8 cellular contexts compared by ENCODE assay signal in the genomic region with DNA sequence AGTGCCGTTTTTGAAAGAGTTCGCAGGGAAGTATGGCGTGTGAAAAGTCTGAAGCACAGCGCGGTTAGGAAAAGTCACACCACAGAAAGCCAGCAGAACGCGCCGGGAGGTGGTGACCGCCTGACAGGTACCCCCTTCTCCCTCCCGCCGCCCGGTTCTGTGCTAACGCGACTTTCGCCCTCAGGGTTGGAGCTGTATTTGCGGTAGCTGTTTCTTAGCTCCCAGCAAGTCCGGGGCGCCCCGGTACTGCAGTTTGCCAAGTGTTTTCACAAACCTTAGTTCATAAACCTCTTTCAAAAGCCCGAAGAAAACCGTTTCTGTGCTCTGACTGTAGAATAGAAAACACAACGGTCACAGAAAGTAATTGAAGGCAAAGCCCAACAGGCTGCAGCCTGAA. TPM values are rescaled to one million over a fixed set of nuclear protein-coding genes. Genes with fewer than 3 reads are reported as not detected.
DNase-seq lines count a peak whose midpoint lies in the region; ATAC-seq, FAIRE-seq and TF ChIP-seq lines count a peak whose summit lies in the region.

No MANE protein-coding gene starts in this region.

- H3K36me3 Mint-ChIP-seq in glutamatergic neuron (ENCODE audit: unreplicated experiment), result peaks cover 8% of the 10 kb centered on the region

- peaks cover 0 to 10% (median 4%) of the 10 kb centered on the region in 3 donors for H3K4me1 ChIP-seq in pancreas

- no peak for TF ChIP-seq CTCF in glutamatergic neuron (IDR thresholded peaks at IDR 0.05; ENCODE audit: partially characterized antibody, unreplicated experiment)
- no peak for TF ChIP-seq CTCF in pancreas (IDR thresholded peaks at IDR 0.05)

- H3K9me3 Mint-ChIP-seq in glutamatergic neuron (ENCODE audit: unreplicated experiment), result peaks cover 23% of the 10 kb centered on the region

- H3K27ac Mint-ChIP-seq in glutamatergic neuron (ENCODE audit: unreplicated experiment), result peak overlapping the region; percentile 81

- H3K27me3 Mint-ChIP-seq in glutamatergic neuron (ENCODE audit: unreplicated experiment), result peaks cover 13% of the 10 kb centered on the region

- WGBS in pancreas, 2 donors, result 0% methylated on average over 22 of the region's 22 CpGs

- peak; percentile 56 for DNase-seq in NCI-H2171 (lab: John Stamatoyannopoulos, UW)
- DNase-seq in NCI-H2171 treated with DMSO at 0.1 percent for 48 hours (lab: John Stamatoyannopoulos, UW), result no peak
- DNase-seq in NCI-H345 treated with DMSO at 0.1 percent for 48 hours (lab: John Stamatoyannopoulos, UW; ENCODE audit: unreplicated experiment), result peak; percentile 69
- peak; percentile 33 for DNase-seq in activated T-helper 9 cell treated with anti-CD3 and anti-CD28 coated beads, Interleukin-2, amount 50 U/mL, for 16 hours (ENCODE audit: low read depth)
- DNase-seq in glutamatergic neuron, result peak; percentile 48
- DNase-seq in pancreas, result peak in 5 of 6 donors; percentile 35 to 75 (median 58)
- no peak for DNase-seq in NCI-H2196 treated with DMSO at 0.1 percent for 48 hours (lab: John Stamatoyannopoulos, UW; ENCODE audit: unreplicated experiment)

- H3K4me3 Mint-ChIP-seq in glutamatergic neuron (ENCODE audit: unreplicated experiment), result peak overlapping the region; percentile 88

- peak; percentile 49 for ATAC-seq in HG02642 (IDR thresholded peaks at IDR 0.05; ENCODE audit: poor library complexity, unreplicated experiment)
- ATAC-seq in pancreas, result peak; percentile 29 to 39 (median 38)

- H3K36me3 ChIP-seq in pancreas, result no peaks in the 10 kb centered on the region

- H3K27me3 ChIP-seq in pancreas, result no peaks in the 10 kb centered on the region

- peak overlapping the region; percentile 47 to 93 (median 90) for H3K4me3 ChIP-seq in pancreas

- H3K27ac ChIP-seq in pancreas, result peak overlapping the region; percentile 76 to 87 (median 82)

- H3K4me1 Mint-ChIP-seq in glutamatergic neuron (ENCODE audit: low read depth, unreplicated experiment), result peaks cover 43% of the 10 kb centered on the region

- H3K9me3 ChIP-seq in pancreas, result no peaks in the 10 kb centered on the region

- intact Hi-C loops in pancreas (cut with DNase I), result no loop called here

- FAIRE-seq in pancreas (lab: Jason Lieb, UNC), result no peak

RNA-seq across cellular contexts. Expression of gene CRYBG3, which starts 0.4 kb away (rescaled TPM):
- total RNA-seq in glutamatergic neuron (ENCODE audit: unreplicated experiment) (89.5 TPM), pancreas (10 to 100 TPM in 5 of 6 donors, 1 to 10 TPM in 1; 9.2 to 15.2 (median 10.5) TPM)
- polyA plus RNA-seq in pancreas, result 1 to 10 TPM; 3.1 to 5.4 TPM

RNA-seq across cellular contexts. Expression of gene ARL6, which starts 56.9 kb away (rescaled TPM):
- total RNA-seq in glutamatergic neuron (ENCODE audit: unreplicated experiment), result 9.6 TPM
- 1 to 10 TPM; 1.5 to 6.7 (median 2.8) TPM for total RNA-seq in pancreas
- 1 to 10 TPM; 2.2 to 4.9 TPM for polyA plus RNA-seq in pancreas

Comparison
In these comparisons a context has a peak if more than half of its experiments do, and no peak if none do; other contexts are left out.
1. DNase-seq: peak in NCI-H2171 (single experiment), NCI-H345 treated with DMSO at 0.1 percent for 48 hours (single experiment), activated T-helper 9 cell treated with anti-CD3 and anti-CD28 coated beads, Interleukin-2, amount 50 U/mL, for 16 hours (single experiment), glutamatergic neuron (single experiment) and pancreas (5 of 6); none in NCI-H2171 treated with DMSO at 0.1 percent for 48 hours (single experiment) and NCI-H2196 treated with DMSO at 0.1 percent for 48 hours (single experiment).